ENCODE assay signal across 1 cellular context in genomic region chrX:41304178-41304577, GRCh38.
TF ChIP-seq lines count a peak whose summit lies in the region.

No MANE protein-coding gene starts in this region.

TF ChIP-seq in WTC11, 78 proteins besides CTCF, POLR2A, EP300 and RAD21 (continued from another document):
- no peak for TF ChIP-seq AR (CRISPR knock-in tag; IDR thresholded peaks at IDR 0.05)
- TF ChIP-seq MYBL2 (CRISPR knock-in tag; IDR thresholded peaks at IDR 0.05), result no peak
- TF ChIP-seq KAT7 (CRISPR knock-in tag; IDR thresholded peaks at IDR 0.05; ENCODE audit: borderline replicate concordance), result no peak
- TF ChIP-seq ATF3 (CRISPR knock-in tag; conservative IDR thresholded peaks at IDR 0.05), result no peak
- TF ChIP-seq ZNF512 (CRISPR knock-in tag; IDR thresholded peaks at IDR 0.05; ENCODE audit: borderline replicate concordance), result no peak
- TF ChIP-seq ZBTB21 (CRISPR knock-in tag; IDR thresholded peaks at IDR 0.05; ENCODE audit: borderline replicate concordance), result no peak
- no peak for TF ChIP-seq GTF2I (CRISPR knock-in tag; conservative IDR thresholded peaks at IDR 0.05)
